Comparison of ENCODE assay signal across 14 cellular contexts in genomic region chr3:184505479-184505878, GRCh38. TPM values are rescaled to one million over a fixed set of nuclear protein-coding genes. Genes with fewer than 3 reads are reported as not detected.
A peak's percentile ranks its signal among the peaks of the same experiment; 100 is the strongest.
DNase-seq lines count a peak whose midpoint lies in the region; TF ChIP-seq lines count a peak whose summit lies in the region.
"Had no signal": no experiment of that assay in that cellular context is flagged by ENCODE, and none has a peak within 500 bp of the region (broad histone marks: within the 10 kb centered on the region; RNA-seq: fewer than 3 reads in every experiment).

No MANE protein-coding gene starts in this region.

- peak overlapping the region; percentile 21 for H3K27ac Mint-ChIP-seq in mesothelial cell of epicardium
- no peak overlapping the region for H3K27ac Mint-ChIP-seq in type B pancreatic cell

- peaks cover 16% of the 10 kb centered on the region for H3K4me1 Mint-ChIP-seq in mesothelial cell of epicardium
- H3K4me1 Mint-ChIP-seq in type B pancreatic cell (ENCODE audit: unreplicated experiment) = peaks cover 9% of the 10 kb centered on the region

- in situ Hi-C loops in G401 (cut with HindIII; ENCODE audit: low sequenced_read_pairs) = no loop called here

- peak; percentile 25 for DNase-seq in NCI-H2029 treated with DMSO at 0.1 percent for 48 hours (lab: John Stamatoyannopoulos, UW)
- DNase-seq in NCI-H2029 (lab: John Stamatoyannopoulos, UW) = no peak
- DNase-seq in G401 (ENCODE audit: low spot score) = peak; percentile 27
- DNase-seq in NCI-H774 (lab: John Stamatoyannopoulos, UW) = peak; percentile 8
- no peak for DNase-seq in mesothelial cell of epicardium (ENCODE audit: low spot score in 2 of 2, unreplicated experiment in 2 of 2)
- DNase-seq in type B pancreatic cell (ENCODE audit: extremely low spot score, unreplicated experiment) = no peak
- DNase-seq in NK-92 (lab: John Stamatoyannopoulos, UW; ENCODE audit: unreplicated experiment) = no peak
- DNase-seq: DND-41, GDM1, KG1, NCI-H226, T-helper 1 cell, T1000 had no signal

- H3K27me3 Mint-ChIP-seq in mesothelial cell of epicardium (ENCODE audit: low read depth) (peaks cover 24% of the 10 kb centered on the region), type B pancreatic cell (peaks cover 42% of the 10 kb centered on the region)

- H3K4me3 Mint-ChIP-seq in mesothelial cell of epicardium (no peak overlapping the region), type B pancreatic cell (no peak overlapping the region)

- peaks cover 4% of the 10 kb centered on the region for H3K36me3 Mint-ChIP-seq in mesothelial cell of epicardium
- peaks cover 3% of the 10 kb centered on the region for H3K36me3 Mint-ChIP-seq in type B pancreatic cell

- no peak for TF ChIP-seq CTCF in mesothelial cell of epicardium (IDR thresholded peaks at IDR 0.05; ENCODE audit: unreplicated experiment)
- no peak for TF ChIP-seq CTCF in type B pancreatic cell (conservative IDR thresholded peaks at IDR 0.05)

- H3K9me3 Mint-ChIP-seq in mesothelial cell of epicardium (peaks cover 5% of the 10 kb centered on the region), type B pancreatic cell (peaks cover 5% of the 10 kb centered on the region)

RNA-seq across cellular contexts. Expression of gene EPHB3, which starts 56.1 kb away (rescaled TPM):
- 2.8 and 3.9 TPM in 2 replicates for total RNA-seq in G401 (2014; rRNA removed; shearing (Covaris generic))
- total RNA-seq in mesothelial cell of epicardium (98.9 to 115 TPM (median 106 TPM) in 3 replicates), type B pancreatic cell (ENCODE audit: low replicate concordance) (57.7 and 65.0 TPM in 2 replicates)
- total RNA-seq: GM12878 had no signal

Comparison
In these comparisons a context has a peak if more than half of its experiments do, and no peak if none do; other contexts are left out.
1. DNase-seq: peak in NCI-H2029 treated with DMSO at 0.1 percent for 48 hours (single experiment), G401 (single experiment) and NCI-H774 (single experiment); none in NCI-H2029 (single experiment), mesothelial cell of epicardium (0 of 2), type B pancreatic cell (single experiment) and NK-92 (single experiment).
2. RNA of gene EPHB3, which starts 56.1 kb away (total RNA-seq): 98.9 to 115 TPM in mesothelial cell of epicardium and 57.7 to 65.0 TPM in type B pancreatic cell; 2.8 to 3.9 TPM in G401; every median in the first group is over 10 times any median in the second.